22 cellular contexts compared by ENCODE assay signal in genomic region chr6:2562721-2563120, GRCh38.
"Had no signal": no experiment of that assay in that cellular context is flagged by ENCODE, and none has a peak within 500 bp of the region (broad histone marks: within the 10 kb centered on the region; RNA-seq: fewer than 3 reads in every experiment).

No MANE protein-coding gene starts in this region.

- ATAC-seq: gastrocnemius medialis; mucosa of descending colon; naive thymus-derived CD8-positive, alpha-beta T cell had no signal

- H3K9me3 ChIP-seq: gastrocnemius medialis, left lung, mucosa of descending colon had no signal

- H3K27me3 Mint-ChIP-seq: type B pancreatic cell had no signal

- H3K36me3 Mint-ChIP-seq: brain; memory B cell; naive thymus-derived CD8-positive, alpha-beta T cell; type B pancreatic cell had no signal

- H3K36me3 ChIP-seq: gastrocnemius medialis, left lung had no signal

- H3K27me3 ChIP-seq: gastrocnemius medialis, left lung had no signal

- H3K4me3 ChIP-seq: gastrocnemius medialis, left lung, mucosa of descending colon, skin epidermis had no signal

- DNase-seq: activated CD4-positive, CD25-positive, alpha-beta regulatory T cell; activated CD8-positive, alpha-beta memory T cell treated with anti-CD3 and anti-CD28 coated beads, Interleukin-2, amount 50 U/mL, for 48 hours; activated gamma-delta T cell treated with Interleukin-2 at 50 U/mL for 16 hours; activated T-cell treated with anti-CD3 and anti-CD28 coated beads, Interleukin-2, amount 50 U/mL, for 72 hours; amniotic stem cell; cortex of kidney; effector CD4-positive, alpha-beta T cell; gastrocnemius medialis; islet precursor cell; left lung; mucosa of descending colon; naive thymus-derived CD8-positive, alpha-beta T cell; posterior cingulate gyrus; retina; stimulated activated CD4-positive, alpha-beta T cell treated with anti-CD3 and anti-CD28 coated beads, Interleukin-4, amount 100 ng/mL, for 4 hours; stimulated activated CD8-positive, alpha-beta memory T cell treated with anti-CD3 and anti-CD28 coated beads, Interleukin-4, amount 100 ng/mL, for 48 hours had no signal

- H3K27ac Mint-ChIP-seq: activated CD4-positive, alpha-beta T cell treated with anti-CD3 and anti-CD28 coated beads, Interleukin-2, amount 10 ng/mL, durations not matched to agents 24 days and 14 days; activated naive CD8-positive, alpha-beta T cell; activated T-cell treated with anti-CD3 and anti-CD28 coated beads, Interleukin-2, amount 50 U/mL, for 72 hours; brain; memory B cell; naive thymus-derived CD8-positive, alpha-beta T cell; type B pancreatic cell had no signal

- H3K4me1 ChIP-seq: gastrocnemius medialis had no signal

- H3K9me3 Mint-ChIP-seq: activated T-cell treated with anti-CD3 and anti-CD28 coated beads, Interleukin-2, amount 50 U/mL, for 72 hours; brain; memory B cell had no signal

- H3K4me3 Mint-ChIP-seq: activated CD4-positive, alpha-beta T cell treated with anti-CD3 and anti-CD28 coated beads, Interleukin-2, amount 10 ng/mL, durations not matched to agents 24 days and 14 days; activated naive CD8-positive, alpha-beta T cell; activated T-cell treated with anti-CD3 and anti-CD28 coated beads, Interleukin-2, amount 50 U/mL, for 72 hours; brain; memory B cell; naive thymus-derived CD8-positive, alpha-beta T cell had no signal

- H3K27ac ChIP-seq: gastrocnemius medialis, left lung, skin epidermis had no signal
